Comparison of ENCODE assay signal across 1 cellular context in genomic region chrX:13103914-13104274, GRCh38.
TF ChIP-seq lines count a peak whose summit lies in the region.

No MANE protein-coding gene starts in this region.

TF ChIP-seq in K562, 482 proteins besides CTCF, POLR2A, EP300 and RAD21 (continued from another document and continues in another):
- no peak for TF ChIP-seq ZNF407 (IDR thresholded peaks at IDR 0.05; ENCODE audit: low read depth)
- TF ChIP-seq LEF1 (IDR thresholded peaks at IDR 0.05): no peak
- no peak for TF ChIP-seq MITF (IDR thresholded peaks at IDR 0.05)
- TF ChIP-seq CUX1 (CRISPR knock-in tag; IDR thresholded peaks at IDR 0.05): no peak
- no peak for TF ChIP-seq ZC3H4 (CRISPR knock-in tag; IDR thresholded peaks at IDR 0.05; ENCODE audit: borderline replicate concordance)
- no peak for TF ChIP-seq MCM2 (IDR thresholded peaks at IDR 0.05; ENCODE audit: low read depth)
- TF ChIP-seq MXD1 (CRISPR knock-in tag; IDR thresholded peaks at IDR 0.05; ENCODE audit: borderline replicate concordance, poor library complexity, severe bottlenecking): no peak
- TF ChIP-seq BDP1 (IDR thresholded peaks at IDR 0.05; ENCODE audit: insufficient read depth, insufficient read length): no peak
- TF ChIP-seq NBN (IDR thresholded peaks at IDR 0.05; ENCODE audit: low read depth): no peak
- no peak for TF ChIP-seq CEBPG (CRISPR knock-in tag; IDR thresholded peaks at IDR 0.05)
- no peak for TF ChIP-seq CEBPG (tag; conservative IDR thresholded peaks at IDR 0.05 in 1 of 2, IDR thresholded peaks at IDR 0.05 in 1 of 2)
- no peak for TF ChIP-seq RNF219 (CRISPR knock-in tag; IDR thresholded peaks at IDR 0.05)
- TF ChIP-seq HDAC1 (IDR thresholded peaks at IDR 0.05): no peak
- no peak for TF ChIP-seq GMEB1 (CRISPR knock-in tag; IDR thresholded peaks at IDR 0.05)
- TF ChIP-seq IFI16 (CRISPR knock-in tag; IDR thresholded peaks at IDR 0.05): no peak
- no peak for TF ChIP-seq CCNT2 (IDR thresholded peaks at IDR 0.05; ENCODE audit: borderline replicate concordance, extremely low read depth, insufficient read length, low read depth, low read length)
- no peak for TF ChIP-seq ZNF24 (IDR thresholded peaks at IDR 0.05)
- no peak for TF ChIP-seq ATF1 (CRISPR knock-in tag; IDR thresholded peaks at IDR 0.05)
- TF ChIP-seq ATF1 (tag; IDR thresholded peaks at IDR 0.05): 0 out of 2 replicates have a peak, but pooled peaks have one; percentile 29
- no peak for TF ChIP-seq NKRF (IDR thresholded peaks at IDR 0.05; ENCODE audit: borderline replicate concordance)
- no peak for TF ChIP-seq SIX5 (IDR thresholded peaks at IDR 0.05; ENCODE audit: borderline replicate concordance in 1 of 2, insufficient read depth in 1 of 2, low read depth in 1 of 2, low read length in 2 of 2)
- TF ChIP-seq ZKSCAN3 (CRISPR knock-in tag; IDR thresholded peaks at IDR 0.05): no peak
- no peak for TF ChIP-seq ERF (CRISPR knock-in tag; IDR thresholded peaks at IDR 0.05)
- no peak for TF ChIP-seq ZNF133 (CRISPR knock-in tag; IDR thresholded peaks at IDR 0.05)
- no peak for TF ChIP-seq USF1 (CRISPR knock-in tag; IDR thresholded peaks at IDR 0.05)
- no peak for TF ChIP-seq MTF1 (CRISPR knock-in tag; IDR thresholded peaks at IDR 0.05; ENCODE audit: borderline replicate concordance)
- no peak for TF ChIP-seq ZSCAN29 (IDR thresholded peaks at IDR 0.05)
